21 cellular contexts compared by ENCODE assay signal in genomic region chr5:669842-670395, GRCh38. TPM values are rescaled to one million over a fixed set of nuclear protein-coding genes. Genes with fewer than 3 reads are reported as not detected.
A peak's percentile ranks its signal among the peaks of the same experiment; 100 is the strongest.
DNase-seq lines count a peak whose midpoint lies in the region; ATAC-seq, FAIRE-seq and TF ChIP-seq lines count a peak whose summit lies in the region.
"Had no signal": no experiment of that assay in that cellular context is flagged by ENCODE, and none has a peak within 500 bp of the region (broad histone marks: within the 10 kb centered on the region; RNA-seq: fewer than 3 reads in every experiment).

No MANE protein-coding gene starts in this region.

- H3K4me1 ChIP-seq in A549 = peaks cover 43% of the 10 kb centered on the region

- no peak for FAIRE-seq in A549 (lab: Jason Lieb, UNC)
- FAIRE-seq: bronchial epithelial cell, TTC549 had no signal

- TF ChIP-seq POLR2A in A549 (IDR thresholded peaks at IDR 0.05; ENCODE audit: low read length) = no peak

- 88% methylated on average over 11 of the region's 22 CpGs for whole genome bisulfite sequencing in A549 (ENCODE audit: missing lambda C conversion rate)

- H3K4me2 ChIP-seq in A549 = no peak overlapping the region
- H3K4me2 ChIP-seq: hepatocyte had no signal

- H3K9me3 Mint-ChIP-seq in effector memory CD8-positive, alpha-beta T cell = no peaks in the 10 kb centered on the region
- no peaks in the 10 kb centered on the region for H3K9me3 Mint-ChIP-seq in mesothelial cell of epicardium
- H3K9me3 Mint-ChIP-seq: IgD-negative memory B cell; naive thymus-derived CD4-positive, alpha-beta T cell; stimulated activated effector memory CD8-positive, alpha-beta T cell treated with anti-CD3 and anti-CD28 coated beads, Interleukin-12 subunit alpha, Interleukin-12 subunit beta, amount 100 ng/mL, for 72 hours had no signal

- no peak for TF ChIP-seq RAD21 in A549 (conservative IDR thresholded peaks at IDR 0.05 in 1 of 2, IDR thresholded peaks at IDR 0.05 in 1 of 2)

- POLR2A ChIA-PET in A549 (lab: Yijun Ruan, JAX) = no interaction called here

- CTCF ChIA-PET in A549 (lab: Yijun Ruan, JAX) = interaction anchor here (0.9 to 7.0 kb wide), 24 partner anchors 9 to 505 kb away, joined by 3 to 87 read pairs (median 4); partner anchors contain the start of genes BRD9 and TRIP13

- intact Hi-C loops in dorsolateral prefrontal cortex (cut with DNase I) = loop anchor here (5.0 to 10.0 kb wide), 4 partner anchors 112 to 232 kb away; partner anchors contain the start of genes BRD9 (in 1 of the 2), TRIP13 (in 1 of the 2) and ZDHHC11B (in 1 of the 2)
- intact Hi-C loops in posterior vena cava (cut with DNase I) = loop anchor here (1.0 to 5.0 kb wide), 2 partner anchors 29 to 222 kb away; partner anchors contain the start of genes BRD9 (in 2 of the 2) and TRIP13 (in 2 of the 2)

- H3K4me3 Mint-ChIP-seq in effector memory CD8-positive, alpha-beta T cell = no peak overlapping the region
- H3K4me3 Mint-ChIP-seq in mesothelial cell of epicardium = no peak overlapping the region
- H3K4me3 Mint-ChIP-seq: IgD-negative memory B cell; naive thymus-derived CD4-positive, alpha-beta T cell; stimulated activated effector memory CD8-positive, alpha-beta T cell treated with anti-CD3 and anti-CD28 coated beads, Interleukin-12 subunit alpha, Interleukin-12 subunit beta, amount 100 ng/mL, for 72 hours had no signal

- H3K9me3 ChIP-seq in A549 = no peaks in the 10 kb centered on the region
- H3K9me3 ChIP-seq: Caco-2, MG63, ovary, thoracic aorta had no signal

- TF ChIP-seq CTCF in A549 (IDR thresholded peaks at IDR 0.05) (no peak), dorsolateral prefrontal cortex (IDR thresholded peaks at IDR 0.05 in 54 of 56, conservative IDR thresholded peaks at IDR 0.05 in 2 of 56; ENCODE audit: low read depth in 1 of 56, partially characterized antibody in 56 of 56) (no peak), mesothelial cell of epicardium (IDR thresholded peaks at IDR 0.05; ENCODE audit: unreplicated experiment) (no peak)

- no peaks in the 10 kb centered on the region for H3K27me3 Mint-ChIP-seq in effector memory CD8-positive, alpha-beta T cell
- H3K27me3 Mint-ChIP-seq in mesothelial cell of epicardium (ENCODE audit: low read depth) = peaks cover 15% of the 10 kb centered on the region

- H3K36me3 Mint-ChIP-seq in effector memory CD8-positive, alpha-beta T cell (ENCODE audit: insufficient read depth) = peaks cover 26% of the 10 kb centered on the region
- H3K36me3 Mint-ChIP-seq in mesothelial cell of epicardium = peaks cover 8% of the 10 kb centered on the region
- H3K36me3 Mint-ChIP-seq: IgD-negative memory B cell had no signal

- no peak for DNase-seq in A549 (ENCODE audit: low read depth in 1 of 2, low spot score in 1 of 2)
- peak; percentile 42 for DNase-seq in ELF-1 (ENCODE audit: low read depth, low spot score)
- peak in 4 of 10 donors; percentile 20 to 54 (median 34) for DNase-seq in dorsolateral prefrontal cortex
- DNase-seq in posterior vena cava (ENCODE audit: low spot score) = peak; percentile 77
- no peak for DNase-seq in kidney tubule cell (ENCODE audit: low spot score)
- DNase-seq in effector memory CD8-positive, alpha-beta T cell = no peak
- DNase-seq in mesothelial cell of epicardium (ENCODE audit: low spot score in 2 of 2, unreplicated experiment in 2 of 2) = no peak
- DNase-seq: Caco-2, dermis blood vessel endothelial cell, EL, MG63, NCI-H1436, SHP77 treated with DMSO at 0.1 percent for 48 hours had no signal

- H3K4me3 ChIP-seq in A549 = no peak overlapping the region
- H3K4me3 ChIP-seq in dorsolateral prefrontal cortex = peak overlapping the region in 32 of 59 donors; percentile 1 to 57 (median 26)
- H3K4me3 ChIP-seq: hepatocyte, MG63, ovary, thoracic aorta had no signal

- peaks cover 13 to 17% of the 10 kb centered on the region in 2 donors for H3K4me1 Mint-ChIP-seq in effector memory CD8-positive, alpha-beta T cell (ENCODE audit: low read depth in 2 of 2)
- peaks cover 9% of the 10 kb centered on the region for H3K4me1 Mint-ChIP-seq in mesothelial cell of epicardium

- H3K27me3 ChIP-seq in dorsolateral prefrontal cortex = peaks cover 0 to 6% (median 0%) of the 10 kb centered on the region in 45 donors
- H3K27me3 ChIP-seq: hepatocyte, ovary had no signal

- no peak for TF ChIP-seq EP300 in A549 (IDR thresholded peaks at IDR 0.05)

- peak overlapping the region in 1 of 2 donors; percentile 70 for H3K27ac Mint-ChIP-seq in effector memory CD8-positive, alpha-beta T cell
- no peak overlapping the region for H3K27ac Mint-ChIP-seq in mesothelial cell of epicardium
- H3K27ac Mint-ChIP-seq: stimulated activated effector memory CD8-positive, alpha-beta T cell treated with anti-CD3 and anti-CD28 coated beads, Interleukin-12 subunit alpha, Interleukin-12 subunit beta, amount 100 ng/mL, for 72 hours had no signal

- ATAC-seq in A549 = no peak
- no peak for ATAC-seq in effector memory CD8-positive, alpha-beta T cell (replicated peaks)
- ATAC-seq: naive thymus-derived CD4-positive, alpha-beta T cell; stimulated activated effector memory CD8-positive, alpha-beta T cell treated with anti-CD3 and anti-CD28 coated beads, Interleukin-12 subunit alpha, Interleukin-12 subunit beta, amount 100 ng/mL, for 72 hours had no signal

- peak overlapping the region; percentile 31 to 56; a peak in 4 of 6 replicates for H3K27ac ChIP-seq in A549
- H3K27ac ChIP-seq in dorsolateral prefrontal cortex = peak overlapping the region; percentile 83 to 100 (median 99)
- H3K27ac ChIP-seq: hepatocyte, ovary, thoracic aorta had no signal

TF ChIP-seq in A549, 52 proteins besides CTCF, POLR2A, EP300 and RAD21:
- no peak for TF ChIP-seq CEBPB (IDR thresholded peaks at IDR 0.05)
- no peak for TF ChIP-seq HDAC2 (IDR thresholded peaks at IDR 0.05)
- TF ChIP-seq SREBF2 (IDR thresholded peaks at IDR 0.05) = no peak
- TF ChIP-seq HOXB13 (CRISPR knock-in tag; IDR thresholded peaks at IDR 0.05; ENCODE audit: low read depth) = no peak
- TF ChIP-seq REST (IDR thresholded peaks at IDR 0.05) = no peak
- no peak for TF ChIP-seq HES2 (IDR thresholded peaks at IDR 0.05)
- no peak for TF ChIP-seq CBX8 (IDR thresholded peaks at IDR 0.05)

RNA-seq across cellular contexts. Expression of gene TPPP, which starts 23.2 kb away (rescaled TPM):
- polyA plus RNA-seq in A549 (2011; rRNA removed) (1.0 and 1.2 TPM in 2 replicates), A549 (2017; fragmentation: RNase III; extraction: RNeasy Plus Mini Kit Qiagen cat#74134 plus additional on column Dnase treatment) (1.2 to 1.5 TPM (median 1.4 TPM) in 3 replicates)
- polyA plus RNA-seq in A549 (2012; cell fraction: cytosol; rRNA removed) = 1.1 and 1.3 TPM in 2 replicates
- 2.4 and 3.6 TPM in 2 replicates for polyA plus RNA-seq in A549 (2012; cell fraction: nucleus; rRNA removed)
- 1.8 and 2.6 TPM in 2 replicates for polyA minus RNA-seq in A549 (2011; rRNA and poly(A)+ RNA removed)
- total RNA-seq in dorsolateral prefrontal cortex (100 to 1,000 TPM; 236 to 675 (median 361) TPM), posterior vena cava (10 to 100 TPM in 1 of 2 donors, 1 to 10 TPM in 1; 9.8 to 10.8 TPM), mesothelial cell of epicardium (0.16 to 0.24 TPM (median 0.18 TPM) in 3 replicates)
- polyA plus RNA-seq: IgD-negative memory B cell had no signal

RNA-seq across cellular contexts. Expression of gene CEP72, which starts 57.8 kb away (rescaled TPM):
- polyA plus RNA-seq in A549 (2011; rRNA removed) (10.5 and 11.1 TPM in 2 replicates), A549 (2017; fragmentation: RNase III; extraction: RNeasy Plus Mini Kit Qiagen cat#74134 plus additional on column Dnase treatment) (10.6 to 10.8 TPM (median 10.8 TPM) in 3 replicates)
- 18.5 and 18.8 TPM in 2 replicates for polyA plus RNA-seq in A549 (2012; cell fraction: cytosol; rRNA removed)
- 31.0 and 35.4 TPM in 2 replicates for polyA plus RNA-seq in A549 (2012; cell fraction: nucleus; rRNA removed)
- 16.0 and 18.1 TPM in 2 replicates for polyA minus RNA-seq in A549 (2011; rRNA and poly(A)+ RNA removed)
- total RNA-seq in dorsolateral prefrontal cortex (10 to 100 TPM in 5 of 120 experiments, 1 to 10 TPM in 115; 4.0 to 11.0 (median 7.0) TPM), posterior vena cava (1 to 10 TPM; 1.9 to 2.4 TPM), mesothelial cell of epicardium (20.1 to 21.7 TPM (median 20.3 TPM) in 3 replicates)

Comparison
In these comparisons a context has a peak if more than half of its experiments do, and no peak if none do; other contexts are left out.
1. DNase-seq: peak in ELF-1 (single experiment) and posterior vena cava (single experiment); none in A549 (0 of 2), kidney tubule cell (single experiment), effector memory CD8-positive, alpha-beta T cell (0 of 3) and mesothelial cell of epicardium (0 of 2).
2. RNA of gene TPPP, which starts 23.2 kb away (total RNA-seq): 236 to 675 TPM in dorsolateral prefrontal cortex; 9.8 to 10.8 TPM in posterior vena cava and 0.16 to 0.24 TPM in mesothelial cell of epicardium; every median in the first group is over 10 times any median in the second.